In the genomic region with DNA sequence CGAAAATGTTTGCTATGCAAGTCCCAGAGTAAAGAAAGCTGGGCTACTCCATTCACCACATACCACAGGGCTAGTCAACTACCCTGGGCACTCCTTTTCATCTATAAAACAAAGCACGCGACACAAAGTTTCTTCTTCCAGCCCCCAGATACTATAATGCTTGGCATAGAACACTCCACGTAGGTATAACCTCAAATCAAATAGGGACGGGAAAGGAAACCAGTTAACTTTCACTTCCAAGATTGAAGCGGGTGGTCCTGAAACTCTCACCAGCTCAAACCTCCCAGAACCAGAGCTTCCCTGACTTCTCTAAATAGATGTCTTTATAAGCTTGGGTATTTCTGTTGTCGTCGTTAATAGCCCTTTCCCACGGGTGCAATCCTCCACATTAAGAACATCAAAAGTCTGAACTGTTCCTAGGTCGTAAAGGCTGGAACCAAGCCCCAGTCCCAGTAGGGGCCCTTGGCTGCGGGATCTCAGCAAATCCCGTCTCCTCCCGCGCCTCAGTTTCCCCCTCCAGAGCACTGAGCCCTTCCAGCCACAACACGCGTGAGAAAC, we compare ENCODE assay signal across 7 cellular contexts. TPM values are rescaled to one million over a fixed set of nuclear protein-coding genes. Genes with fewer than 3 reads are reported as not detected.
A peak's percentile ranks its signal among the peaks of the same experiment; 100 is the strongest.
DNase-seq lines count a peak whose midpoint lies in the region; ATAC-seq and TF ChIP-seq lines count a peak whose summit lies in the region.

No MANE protein-coding gene starts in this region.

- no peaks in the 10 kb centered on the region for H3K9me1 ChIP-seq in IMR-90 (ENCODE audit: insufficient read depth, low read length)

- BruUV-seq in IMR-90 (replicated peaks; lab: Mats Ljungman, UMichigan) = TSS peak; percentile 54

- no peak overlapping the region for H4K5ac ChIP-seq in IMR-90 (ENCODE audit: low read depth, low read length)

- peak overlapping the region in 1 of 2 experiments; percentile 27; a peak in 1 of 4 replicates for H4K8ac ChIP-seq in IMR-90 (ENCODE audit: low read depth in 2 of 2, low read length in 2 of 2)

- H3K27me3 ChIP-seq in IMR-90 (ENCODE audit: control insufficient read depth, insufficient read depth, low read length) (peaks cover 12% of the 10 kb centered on the region), right lobe of liver (no peaks in the 10 kb centered on the region), thoracic aorta (replicated peaks; ENCODE audit: insufficient read depth) (no peaks in the 10 kb centered on the region)

- H3K56ac ChIP-seq in IMR-90 (ENCODE audit: extremely low read depth, insufficient read depth, low read length) = peak overlapping the region; percentile 34; the same call in 1 of the 2 replicates

- H2AFZ ChIP-seq in IMR-90 (replicated peaks; ENCODE audit: low read length, poor library complexity) = peak overlapping the region; percentile 96

- peak overlapping the region; percentile 23; the same call in 1 of the 2 replicates for H3K14ac ChIP-seq in IMR-90 (replicated peaks; ENCODE audit: low read depth, low read length)

- TF ChIP-seq POLR2A in IMR-90 (IDR thresholded peaks at IDR 0.05; ENCODE audit: low read depth, low read length) = no peak
- no peak for TF ChIP-seq POLR2A in right lobe of liver (IDR thresholded peaks at IDR 0.05)

- H3K79me1 ChIP-seq in IMR-90 (ENCODE audit: low read depth in 1 of 2, low read length in 2 of 2) = peaks cover 0 to 7% of the 10 kb centered on the region in 2 experiments; a peak in 1 of 4 replicates

- H3K18ac ChIP-seq in IMR-90 (ENCODE audit: low read depth, low read length) = no peak overlapping the region

- H3K4me1 ChIP-seq in IMR-90 (ENCODE audit: control insufficient read depth, insufficient read depth, low read length) (no peaks in the 10 kb centered on the region), right lobe of liver (peaks cover 0 to 15% (median 3%) of the 10 kb centered on the region in 4 donors), thoracic aorta (ENCODE audit: control insufficient read depth in 1 of 2, low read depth in 2 of 2) (peaks cover 2 to 21% of the 10 kb centered on the region in 2 donors)

- intact Hi-C loops in IMR-90 (cut with micrococcal nuclease) (loop anchor here (5.0 kb wide), 1 partner anchor 40 kb away; no protein-coding TSS in a partner anchor), right lobe of liver (cut with DNase I) (no loop called here)

- no peaks in the 10 kb centered on the region for H3K36me3 ChIP-seq in IMR-90 (ENCODE audit: control insufficient read depth, insufficient read depth, low read length)
- H3K36me3 ChIP-seq in right lobe of liver = no peaks in the 10 kb centered on the region
- no peaks in the 10 kb centered on the region for H3K36me3 ChIP-seq in thoracic aorta

- H2BK15ac ChIP-seq in IMR-90 (ENCODE audit: low read depth, low read length) = no peak overlapping the region

- peak overlapping the region; percentile 76 for H3K4me2 ChIP-seq in IMR-90 (ENCODE audit: low read depth, low read length)

- peak overlapping the region; percentile 32; the same call in 1 of the 2 replicates for H3K4ac ChIP-seq in IMR-90 (ENCODE audit: low read depth, low read length)

- no peak overlapping the region for H2BK5ac ChIP-seq in IMR-90 (ENCODE audit: low read depth, low read length, poor library complexity, severe bottlenecking)

- TF ChIP-seq RAD21 in IMR-90 (IDR thresholded peaks at IDR 0.05; ENCODE audit: low read length) = no peak

- WGBS in IMR-90 (ENCODE audit: extremely low coverage in 2 of 2, insufficient read length in 1 of 2), 2 experiments = 17% methylated on average over 5 of the region's 16 CpGs; no CpG with 5 or more reads in 1 of the 2 experiments
- 3% methylated on average over 16 of the region's 16 CpGs for WGBS in right lobe of liver (ENCODE audit: insufficient coverage, low coverage, low lambda C conversion rate, missing lambda C conversion rate)

- H3K4me3 ChIP-seq in GM12875 (ENCODE audit: low read depth, low read length) = peak overlapping the region; percentile 93
- peak overlapping the region; percentile 72 for H3K4me3 ChIP-seq in IMR-90 (ENCODE audit: insufficient read depth, low read depth, low read length)
- peak overlapping the region; percentile 69 to 74 (median 71) for H3K4me3 ChIP-seq in right lobe of liver
- H3K4me3 ChIP-seq in thoracic aorta = peak overlapping the region; percentile 72

- H4K20me1 ChIP-seq in IMR-90 (ENCODE audit: insufficient read depth, low read length) = no peaks in the 10 kb centered on the region

- H2BK120ac ChIP-seq in IMR-90 (ENCODE audit: low read depth, low read length) = no peak overlapping the region

- H2AK9ac ChIP-seq in IMR-90 (replicated peaks; ENCODE audit: low read depth, low read length, poor library complexity) = peak overlapping the region; percentile 26

- H4K91ac ChIP-seq in IMR-90 (ENCODE audit: insufficient read depth, low read depth, low read length) = no peak overlapping the region

- POLR2A ChIA-PET in IMR-90 (lab: Charles Lee; ENCODE audit: unreplicated experiment) = no interaction called here

- dilution Hi-C loops in IMR-90 (cut with HindIII; ENCODE audit: low sequenced_read_pairs, unreplicated experiment) = no loop called here

- peak overlapping the region; percentile 66 for H3K23ac ChIP-seq in IMR-90 (ENCODE audit: low read depth, low read length)

- H3K9ac ChIP-seq in IMR-90 (ENCODE audit: low read depth, low read length) = peak overlapping the region; percentile 40

- ATAC-seq in IMR-90 (ENCODE audit: low read depth) (peak; percentile 7), right lobe of liver (peak; percentile 2 to 13 (median 4)), thoracic aorta (ENCODE audit: insufficient number of reproducible peaks, low FRiP score, low read depth) (no peak), HG03097 (IDR thresholded peaks at IDR 0.05; ENCODE audit: low FRiP score, unreplicated experiment) (no peak)

- H3K27ac ChIP-seq in IMR-90 (ENCODE audit: insufficient read depth, low read length) = no peak overlapping the region
- H3K27ac ChIP-seq in right lobe of liver = peak overlapping the region; percentile 85 to 90 (median 86)
- peak overlapping the region; percentile 78 to 87 for H3K27ac ChIP-seq in thoracic aorta

- 0 out of 2 replicates have a peak overlapping the region, but pooled peaks have one; percentile 6 for H2BK20ac ChIP-seq in IMR-90 (ENCODE audit: low read depth, low read length)

- in situ Hi-C loops in IMR-90 (cut with MboI; ENCODE audit: low sequenced_read_pairs) = no loop called here

- H3K9me3 ChIP-seq in IMR-90 (ENCODE audit: control insufficient read depth, insufficient read depth, low read length) (no peaks in the 10 kb centered on the region), right lobe of liver (no peaks in the 10 kb centered on the region), thoracic aorta (no peaks in the 10 kb centered on the region)

- CTCF ChIA-PET in IMR-90 (lab: Yijun Ruan, JAX) = interaction anchor here (1.2 kb wide), 1 partner anchor 61 kb away, joined by 3 read pairs; no protein-coding TSS in a partner anchor

- no peak for TF ChIP-seq CTCF in GM12875 (IDR thresholded peaks at IDR 0.05; ENCODE audit: borderline replicate concordance, insufficient read depth, low read depth, low read length)
- TF ChIP-seq CTCF in IMR-90 (conservative IDR thresholded peaks at IDR 0.05; ENCODE audit: low read depth, low read length) = no peak
- TF ChIP-seq CTCF in right lobe of liver (IDR thresholded peaks at IDR 0.05) = no peak
- TF ChIP-seq CTCF in thoracic aorta (IDR thresholded peaks at IDR 0.05) = no peak

- DNase-seq in IMR-90 (no peak), cerebellar cortex (ENCODE audit: low spot score) (peak; percentile 24), right lobe of liver (no peak), thoracic aorta (ENCODE audit: low spot score) (no peak), NCI-H2227 (lab: John Stamatoyannopoulos, UW; ENCODE audit: unreplicated experiment) (no peak)

- no peak overlapping the region for H2AK5ac ChIP-seq in IMR-90 (ENCODE audit: low read depth, low read length)

TF ChIP-seq in IMR-90, 13 proteins besides CTCF, POLR2A, EP300 and RAD21:
- TF ChIP-seq MXI1 (IDR thresholded peaks at IDR 0.05; ENCODE audit: borderline replicate concordance, low read depth, low read length) = no peak
- TF ChIP-seq NFE2L2 (IDR thresholded peaks at IDR 0.05; ENCODE audit: low read depth, low read length) = no peak
- peak; percentile 41 for TF ChIP-seq RCOR1 (IDR thresholded peaks at IDR 0.05; ENCODE audit: insufficient replicate concordance, low read length)
- TF ChIP-seq CEBPB (IDR thresholded peaks at IDR 0.05; ENCODE audit: low read depth, low read length) = no peak
- TF ChIP-seq RFX5 (IDR thresholded peaks at IDR 0.05; ENCODE audit: low read depth, low read length) = no peak
- no peak for TF ChIP-seq SMC3 (IDR thresholded peaks at IDR 0.05; ENCODE audit: low read depth, low read length)
- no peak; the same call in 1 of the 2 replicates for TF ChIP-seq FOS (IDR thresholded peaks at IDR 0.05; ENCODE audit: low read depth, low read length)
- TF ChIP-seq MAZ (IDR thresholded peaks at IDR 0.05; ENCODE audit: borderline replicate concordance, low read depth, low read length) = no peak

RNA-seq across cellular contexts. Expression of gene LGMN, which starts 0.6 kb away (rescaled TPM):
- total RNA-seq in IMR-90 (2012; rRNA removed) = 18.9 and 19.2 TPM in 2 replicates
- polyA plus RNA-seq in IMR-90 (2012; rRNA removed) = 37.9 and 39.3 TPM in 2 replicates
- polyA plus RNA-seq in IMR-90 (2012; cell fraction: cytosol; rRNA removed) = 29.3 and 30.0 TPM in 2 replicates
- 23.0 and 24.2 TPM in 2 replicates for polyA plus RNA-seq in IMR-90 (2012; cell fraction: nucleus; rRNA removed; ENCODE audit: low replicate concordance)
- 100 to 1,000 TPM in 1 of 6 experiments, 10 to 100 TPM in 5; 39.6 to 111 (median 49.3) TPM for total RNA-seq in right lobe of liver
- total RNA-seq in thoracic aorta = 100 to 1,000 TPM in 1 of 2 donors, 10 to 100 TPM in 1; 83.6 to 167 TPM

RNA-seq across cellular contexts. Expression of gene GOLGA5, which starts 46.3 kb away (rescaled TPM):
- total RNA-seq in IMR-90 (2012; rRNA removed) (59.5 and 70.8 TPM in 2 replicates), right lobe of liver (10 to 100 TPM; 20.0 to 35.6 (median 28.8) TPM), thoracic aorta (10 to 100 TPM; 29.5 to 41.9 TPM)
- polyA plus RNA-seq in IMR-90 (2012; rRNA removed) = 30.4 and 35.0 TPM in 2 replicates
- 9.1 and 14.6 TPM in 2 replicates for polyA plus RNA-seq in IMR-90 (2012; cell fraction: cytosol; rRNA removed)
- polyA plus RNA-seq in IMR-90 (2012; cell fraction: nucleus; rRNA removed; ENCODE audit: low replicate concordance) = 2.6 and 20.7 TPM in 2 replicates

Comparison
In these comparisons a context has a peak if more than half of its experiments do, and no peak if none do; other contexts are left out.
1. ATAC-seq: peak in IMR-90 (single experiment) and right lobe of liver (4 of 4); none in thoracic aorta (single experiment) and HG03097 (single experiment).
2. Peak in every context shown above with its lines, with median percentiles within 50 percentile points of each other: H3K4me3 ChIP-seq.